ENCODE assay signal across 1 cellular context in the genomic region with DNA sequence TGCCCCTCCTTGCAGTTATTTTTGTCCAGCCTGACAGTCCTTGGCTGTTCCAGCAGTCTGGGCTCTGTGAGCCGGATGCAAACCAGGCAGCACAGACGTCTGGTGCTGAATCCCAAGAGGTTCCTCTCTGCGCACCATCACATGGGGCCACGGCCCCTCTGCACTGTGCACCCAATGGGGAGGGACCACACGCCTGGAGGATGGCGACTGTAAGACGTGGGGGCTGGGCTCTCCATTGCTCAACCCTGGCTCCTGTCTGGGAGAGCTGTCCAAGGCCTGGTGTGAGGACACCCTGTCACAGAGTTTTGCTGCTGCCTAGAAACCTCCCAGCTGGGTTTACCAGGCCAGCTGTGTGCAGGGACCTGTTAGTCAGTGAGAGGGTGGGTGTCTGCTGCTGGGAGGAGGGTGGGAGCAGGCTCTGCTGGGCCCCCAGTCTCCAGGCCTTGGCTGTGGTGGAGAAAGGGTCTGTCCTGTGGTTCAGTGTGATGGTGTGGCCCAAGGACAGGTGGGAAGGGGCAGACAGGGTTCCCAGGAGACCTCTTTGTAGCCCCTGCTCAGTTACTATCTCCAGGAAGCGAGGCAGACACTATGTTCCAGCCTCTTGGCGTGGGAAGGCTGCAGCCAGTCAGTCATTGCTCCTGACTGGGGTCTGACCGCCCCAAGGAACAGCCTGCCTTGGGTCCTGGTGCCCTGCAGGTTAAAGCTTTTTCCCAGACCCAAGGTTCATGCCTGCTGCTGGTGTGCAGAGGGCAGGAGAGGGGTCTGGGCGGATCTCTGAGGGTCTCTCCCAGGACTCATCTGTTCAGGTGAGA.
TF ChIP-seq lines count a peak whose summit lies in the region.

No MANE protein-coding gene starts in this region.

TF ChIP-seq in SK-N-SH treated with all-trans-retinoic acid at 6 μM for 48 hours, 23 proteins besides CTCF, POLR2A, EP300 and RAD21 (continued from another document):
- TF ChIP-seq ARNTL (CRISPR knock-in tag; IDR thresholded peaks at IDR 0.05; ENCODE audit: borderline replicate concordance, low read depth): no peak
